Comparison of ENCODE assay signal across 8 cellular contexts in the genomic region with DNA sequence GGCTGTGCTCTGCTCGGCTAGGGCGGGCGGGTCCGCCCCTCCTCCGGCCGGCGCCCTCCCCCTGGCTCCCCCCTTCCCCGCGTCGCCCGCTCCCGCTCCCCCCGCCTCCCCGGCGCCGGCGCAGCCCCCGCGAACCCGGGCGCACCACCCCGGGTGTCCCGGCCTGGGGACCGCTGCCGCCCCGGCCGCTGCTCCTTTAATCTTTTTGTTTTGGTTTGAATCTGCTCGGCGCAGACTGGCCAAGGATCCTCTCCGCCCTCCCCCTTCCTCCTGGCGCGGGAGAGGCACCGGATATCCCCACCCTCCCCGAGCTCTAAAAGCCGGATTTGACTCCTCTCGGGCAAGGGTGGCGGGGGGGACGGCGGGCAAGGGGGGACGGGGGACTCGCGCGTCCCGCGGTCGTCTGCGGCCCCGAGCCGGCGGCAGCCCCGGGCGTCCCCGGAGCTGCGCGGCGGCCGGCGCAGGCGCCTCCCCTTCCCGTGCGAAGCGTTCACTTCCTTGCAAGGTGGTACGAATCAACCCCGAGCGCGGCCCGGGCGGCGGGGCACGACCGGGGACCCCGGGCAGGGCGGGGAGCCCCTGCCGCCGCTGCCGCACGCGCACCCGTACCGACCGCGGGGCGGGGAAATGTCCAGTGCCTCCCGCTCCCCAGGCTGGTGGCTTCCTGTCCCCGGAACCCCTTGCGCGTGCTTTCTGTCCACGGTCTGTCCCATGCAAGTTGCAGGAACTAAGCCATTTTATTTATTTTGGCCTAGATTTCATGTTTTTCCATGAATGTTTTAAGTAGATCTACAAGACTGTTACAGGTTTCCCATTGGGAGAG. TPM values are rescaled to one million over a fixed set of nuclear protein-coding genes. Genes with fewer than 3 reads are reported as not detected.
DNase-seq lines count a peak whose midpoint lies in the region; ATAC-seq, FAIRE-seq and TF ChIP-seq lines count a peak whose summit lies in the region.

A gene with protein sequence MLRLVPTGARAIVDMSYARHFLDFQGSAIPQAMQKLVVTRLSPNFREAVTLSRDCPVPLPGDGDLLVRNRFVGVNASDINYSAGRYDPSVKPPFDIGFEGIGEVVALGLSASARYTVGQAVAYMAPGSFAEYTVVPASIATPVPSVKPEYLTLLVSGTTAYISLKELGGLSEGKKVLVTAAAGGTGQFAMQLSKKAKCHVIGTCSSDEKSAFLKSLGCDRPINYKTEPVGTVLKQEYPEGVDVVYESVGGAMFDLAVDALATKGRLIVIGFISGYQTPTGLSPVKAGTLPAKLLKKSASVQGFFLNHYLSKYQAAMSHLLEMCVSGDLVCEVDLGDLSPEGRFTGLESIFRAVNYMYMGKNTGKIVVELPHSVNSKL (minus strand): TSS at position 11 of the 823 bp plus-strand sequence. CDS start 81 bp downstream, outside the sequence.

- WGBS in A549 (ENCODE audit: missing lambda C conversion rate) = 0% methylated on average over 2 of the region's 88 CpGs

- H3K9ac ChIP-seq in skeletal muscle tissue (ENCODE audit: low read depth in 1 of 3, low read length in 3 of 3) = peak within 1 kb of the TSS; percentile 86 to 96 (median 95)

- no peak for TF ChIP-seq EP300 in A549 (IDR thresholded peaks at IDR 0.05)

- H3K36me3 ChIP-seq in WERI-Rb-1 (no peaks in the 10 kb centered on the region), breast epithelium (no peaks in the 10 kb centered on the region), skeletal muscle tissue (ENCODE audit: control insufficient read depth in 3 of 3, insufficient read depth in 3 of 3, low read length in 3 of 3) (no peaks in the 10 kb centered on the region)

- POLR2A ChIA-PET in A549 (lab: Yijun Ruan, JAX) = interaction anchor here (0.6 kb wide), 4 partner anchors 26 to 618 kb away, joined by 3 to 6 read pairs (median 3); no protein-coding TSS in a partner anchor

- TF ChIP-seq RAD21 in A549 (conservative IDR thresholded peaks at IDR 0.05 in 1 of 2, IDR thresholded peaks at IDR 0.05 in 1 of 2) = no peak; a peak in 1 of 5 replicates

- H3K27me3 ChIP-seq in WERI-Rb-1 (ENCODE audit: insufficient read depth, low read depth, severe bottlenecking) = no peaks in the 10 kb centered on the region
- H3K27me3 ChIP-seq in breast epithelium = no peaks in the 10 kb centered on the region
- no peaks in the 10 kb centered on the region for H3K27me3 ChIP-seq in skeletal muscle tissue (ENCODE audit: control insufficient read depth in 3 of 3, insufficient read depth in 3 of 3, low read length in 3 of 3)

- peaks cover 22% of the 10 kb centered on the region for H3K4me1 ChIP-seq in A549
- H3K4me1 ChIP-seq in breast epithelium = no peaks in the 10 kb centered on the region
- H3K4me1 ChIP-seq in skeletal muscle tissue (ENCODE audit: control insufficient read depth in 3 of 3, insufficient read depth in 3 of 3, low read length in 3 of 3) = peaks cover 41 to 50% (median 48%) of the 10 kb centered on the region in 3 donors

- CTCF ChIA-PET in A549 (lab: Yijun Ruan, JAX) = interaction anchor here (1.3 kb wide), 1 partner anchor 22 kb away, joined by 3 read pairs; no protein-coding TSS in a partner anchor

- no peak for TF ChIP-seq CTCF in A549 (IDR thresholded peaks at IDR 0.05)
- no peak for TF ChIP-seq CTCF in WERI-Rb-1 (IDR thresholded peaks at IDR 0.05; ENCODE audit: low read depth, low read length)
- TF ChIP-seq CTCF in breast epithelium (IDR thresholded peaks at IDR 0.05) = no peak

- DNase-seq in A549 (ENCODE audit: low read depth in 1 of 2, low spot score in 1 of 2) (peak; percentile 76 to 83), NCI-H2227 (lab: John Stamatoyannopoulos, UW; ENCODE audit: unreplicated experiment) (peak; percentile 85), WERI-Rb-1 (peak; percentile 97), breast epithelium (ENCODE audit: low spot score in 2 of 2) (peak; percentile 70 to 86)

- H3K9me3 ChIP-seq in A549 (no peaks in the 10 kb centered on the region), WERI-Rb-1 (ENCODE audit: severe bottlenecking) (no peaks in the 10 kb centered on the region), breast epithelium (no peaks in the 10 kb centered on the region), iPS-18c (ENCODE audit: control insufficient read depth, insufficient read depth, low read length) (peaks cover 5% of the 10 kb centered on the region), skeletal muscle tissue (ENCODE audit: control insufficient read depth in 3 of 3, low read length in 3 of 3) (no peaks in the 10 kb centered on the region)

- ATAC-seq in A549 = peak; percentile 73 to 75
- peak; percentile 41 for ATAC-seq in GM18868 (IDR thresholded peaks at IDR 0.05; ENCODE audit: unreplicated experiment)
- ATAC-seq in HG03095 (IDR thresholded peaks at IDR 0.05; ENCODE audit: unreplicated experiment) = peak; percentile 39

- peak within 1 kb of the TSS; percentile 83 for H3K4me3 ChIP-seq in A549
- H3K4me3 ChIP-seq in WERI-Rb-1 (ENCODE audit: low read depth, low read length) = peak within 1 kb of the TSS; percentile 87
- peak within 1 kb of the TSS; percentile 90 to 94 (median 93) for H3K4me3 ChIP-seq in breast epithelium
- peak within 1 kb of the TSS; percentile 70 for H3K4me3 ChIP-seq in iPS-18c (ENCODE audit: insufficient read depth, low read depth, low read length)
- peak within 1 kb of the TSS; percentile 84 to 98 (median 97) for H3K4me3 ChIP-seq in skeletal muscle tissue (ENCODE audit: low read length in 3 of 3)

- intact Hi-C loops in breast epithelium (cut with DNase I; ENCODE audit: low total_unique reads) = no loop called here

- H3K4me2 ChIP-seq in A549 = peak within 1 kb of the TSS; percentile 86

- TF ChIP-seq POLR2A in A549 (IDR thresholded peaks at IDR 0.05; ENCODE audit: low read length) = 0 out of 2 replicates have a peak, but pooled peaks have one; percentile 30
- no peak for TF ChIP-seq POLR2A in breast epithelium (IDR thresholded peaks at IDR 0.05)

- H3K27ac ChIP-seq in A549 (peak within 1 kb of the TSS; percentile 92 to 99), WERI-Rb-1 (peak within 1 kb of the TSS; percentile 97), breast epithelium (peak within 1 kb of the TSS; percentile 95 to 99), skeletal muscle tissue (ENCODE audit: low read depth, low read length) (peak within 1 kb of the TSS; percentile 96)

- no peak for FAIRE-seq in A549 (lab: Jason Lieb, UNC)

TF ChIP-seq in A549, 52 proteins besides CTCF, POLR2A, EP300 and RAD21 (continues in another document):
- TF ChIP-seq, protein P1, sequence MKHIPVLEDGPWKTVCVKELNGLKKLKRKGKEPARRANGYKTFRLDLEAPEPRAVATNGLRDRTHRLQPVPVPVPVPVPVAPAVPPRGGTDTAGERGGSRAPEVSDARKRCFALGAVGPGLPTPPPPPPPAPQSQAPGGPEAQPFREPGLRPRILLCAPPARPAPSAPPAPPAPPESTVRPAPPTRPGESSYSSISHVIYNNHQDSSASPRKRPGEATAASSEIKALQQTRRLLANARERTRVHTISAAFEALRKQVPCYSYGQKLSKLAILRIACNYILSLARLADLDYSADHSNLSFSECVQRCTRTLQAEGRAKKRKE (CRISPR knock-in tag; IDR thresholded peaks at IDR 0.05; ENCODE audit: low read depth) = no peak
- TF ChIP-seq E2F6 (IDR thresholded peaks at IDR 0.05; ENCODE audit: borderline replicate concordance, low read depth) (0 out of 2 replicates have a peak, but pooled peaks have one; percentile 10), CHD4 (IDR thresholded peaks at IDR 0.05; ENCODE audit: borderline replicate concordance) (no peak), JUN (IDR thresholded peaks at IDR 0.05) (peak in 1 of 2 experiments; percentile 72; a peak in 4 of 5 replicates), FOXS1 (CRISPR knock-in tag; IDR thresholded peaks at IDR 0.05) (no peak), ZNF302 (CRISPR knock-in tag; IDR thresholded peaks at IDR 0.05) (no peak), NFE2L2 (conservative IDR thresholded peaks at IDR 0.05; ENCODE audit: low read length) (no peak), CBX8 (IDR thresholded peaks at IDR 0.05) (no peak), KDM5A (IDR thresholded peaks at IDR 0.05) (no peak), NR3C1 (IDR thresholded peaks at IDR 0.05) (no peak), PHF8 (IDR thresholded peaks at IDR 0.05; ENCODE audit: borderline replicate concordance, low read depth) (peak; percentile 41; the same call in 1 of the 2 replicates), HES2 (IDR thresholded peaks at IDR 0.05) (no peak), BCL3 (IDR thresholded peaks at IDR 0.05) (peak; percentile 69; the same call in 1 of the 3 replicates), RARB (CRISPR knock-in tag; IDR thresholded peaks at IDR 0.05) (no peak)

RNA-seq across cellular contexts. Expression of the gene that starts here (rescaled TPM):
- 18.5 and 19.0 TPM in 2 replicates for polyA plus RNA-seq in A549 (2011; rRNA removed)
- polyA plus RNA-seq in A549 (2012; cell fraction: cytosol; rRNA removed) = 9.9 and 10.1 TPM in 2 replicates
- polyA plus RNA-seq in A549 (2012; cell fraction: nucleus; rRNA removed) = 6.2 and 8.4 TPM in 2 replicates
- 6.3 to 7.2 TPM (median 7.2 TPM) in 3 replicates for polyA plus RNA-seq in A549 (2017; fragmentation: RNase III; extraction: RNeasy Plus Mini Kit Qiagen cat#74134 plus additional on column Dnase treatment)
- 28.2 and 34.6 TPM in 2 replicates for polyA minus RNA-seq in A549 (2011; rRNA and poly(A)+ RNA removed)
- 10 to 100 TPM; 21.3 to 32.9 (median 22.9) TPM for total RNA-seq in breast epithelium
- 12.5 TPM for total RNA-seq in skeletal muscle tissue

Comparison
In these comparisons a context has a peak if more than half of its experiments do, and no peak if none do; other contexts are left out.
1. Peak in every context shown above with its lines: DNase-seq, ATAC-seq, H3K4me3 ChIP-seq and H3K27ac ChIP-seq.